Comparison of ENCODE assay signal across 15 cellular contexts in the genomic region with DNA sequence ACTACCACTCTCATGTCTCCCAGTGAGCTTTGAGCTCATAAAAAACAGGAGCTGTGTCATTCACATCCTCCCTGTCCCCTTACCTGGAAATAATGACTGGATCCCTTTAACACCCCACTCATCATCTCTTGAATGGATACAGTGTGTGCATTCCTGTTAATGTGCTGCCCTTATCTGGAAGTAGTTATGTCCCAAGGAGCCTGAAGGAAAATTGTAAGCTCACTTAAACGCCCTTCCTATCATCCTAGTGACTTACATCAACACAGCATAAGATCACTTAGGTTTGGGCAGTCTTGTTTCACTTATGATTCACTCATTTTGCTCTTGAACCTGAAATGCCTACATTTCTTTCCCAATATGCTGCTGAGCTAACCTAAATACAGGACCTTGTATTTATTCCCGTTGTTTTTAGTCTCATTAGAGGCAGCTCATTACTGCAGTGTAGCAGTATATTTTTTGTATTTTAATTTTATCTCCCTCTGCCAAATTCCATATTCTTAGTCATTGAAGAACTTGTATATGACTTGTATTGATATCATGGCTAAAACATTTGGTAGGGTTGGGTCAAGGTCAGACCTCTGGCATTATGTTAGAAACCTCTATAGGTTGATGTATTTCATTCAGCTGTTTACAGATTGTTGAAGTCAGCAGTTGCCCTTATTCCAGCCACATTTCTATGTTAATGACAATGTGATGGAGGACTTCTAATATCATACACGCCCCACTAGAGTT.
DNase-seq lines count a peak whose midpoint lies in the region; ATAC-seq, FAIRE-seq and TF ChIP-seq lines count a peak whose summit lies in the region.
"Had no signal": no experiment of that assay in that cellular context is flagged by ENCODE, and none has a peak within 500 bp of the region (broad histone marks: within the 10 kb centered on the region; RNA-seq: fewer than 3 reads in every experiment).

No MANE protein-coding gene starts in this region.

- H3K27me3 ChIP-seq in H1 (replicated peaks in 1 of 4; ENCODE audit: control insufficient read depth in 3 of 4, extremely low read depth in 1 of 4, insufficient read depth in 3 of 4, low read length in 3 of 4) (no peaks in the 10 kb centered on the region), lung (ENCODE audit: control insufficient read depth, insufficient read depth) (no peaks in the 10 kb centered on the region), H7 (ENCODE audit: control insufficient read depth, insufficient read depth, low read length) (no peaks in the 10 kb centered on the region), testis (no peaks in the 10 kb centered on the region)
- H3K27me3 ChIP-seq in CD8-positive, alpha-beta memory T cell (ENCODE audit: insufficient read depth, low read length, poor library complexity, severe bottlenecking): no peaks in the 10 kb centered on the region

- H2AFZ ChIP-seq in H1 (ENCODE audit: low read length): no peak overlapping the region

- ATAC-seq in lung (ENCODE audit: insufficient read depth, low FRiP score): peak; percentile 34
- ATAC-seq: natural killer cell treated with Interleukin-12 subunit alpha and Interleukin-12 subunit beta and Interleukin-15 and Interleukin-18, amount 100 ng/mL, for 72 hours; stimulated activated naive CD8-positive, alpha-beta T cell treated with anti-CD3 and anti-CD28 coated beads, Interleukin-15, amount 100 ng/mL, for 72 hours had no signal

- H3K27ac Mint-ChIP-seq in CD8-positive, alpha-beta memory T cell: peak overlapping the region in 1 of 8 donors; percentile 8
- H3K27ac Mint-ChIP-seq: natural killer cell treated with Interleukin-12 subunit alpha and Interleukin-12 subunit beta and Interleukin-15 and Interleukin-18, amount 100 ng/mL, for 72 hours; stimulated activated naive CD8-positive, alpha-beta T cell treated with anti-CD3 and anti-CD28 coated beads, Interleukin-15, amount 100 ng/mL, for 72 hours had no signal

- H3K4me2 ChIP-seq in H1 (ENCODE audit: insufficient read depth in 1 of 2, low read depth in 2 of 2, low read length in 2 of 2): no peak overlapping the region

- 0 out of 2 replicates have a peak overlapping the region, but pooled peaks have one; percentile 28 for H2AK5ac ChIP-seq in H1 (ENCODE audit: low read depth, low read length)

- peaks cover 0 to 5% of the 10 kb centered on the region in 2 experiments for H4K20me1 ChIP-seq in H1 (replicated peaks in 1 of 2; ENCODE audit: control insufficient read depth in 1 of 2, insufficient read depth in 2 of 2, low read length in 2 of 2)

- no peaks in the 10 kb centered on the region for H3K9me3 ChIP-seq in H1 (ENCODE audit: insufficient read depth in 2 of 2, low read depth in 1 of 2, low read length in 1 of 2)
- no peaks in the 10 kb centered on the region for H3K9me3 ChIP-seq in lung (ENCODE audit: control insufficient read depth in 2 of 2, insufficient read depth in 1 of 2, low read length in 1 of 2)
- no peaks in the 10 kb centered on the region for H3K9me3 ChIP-seq in testis
- no peaks in the 10 kb centered on the region for H3K9me3 ChIP-seq in CD8-positive, alpha-beta memory T cell (ENCODE audit: low read length)

- no peaks in the 10 kb centered on the region for H3K27me3 Mint-ChIP-seq in CD8-positive, alpha-beta memory T cell
- H3K27me3 Mint-ChIP-seq: natural killer cell treated with Interleukin-12 subunit alpha and Interleukin-12 subunit beta and Interleukin-15 and Interleukin-18, amount 100 ng/mL, for 72 hours; stimulated activated naive CD8-positive, alpha-beta T cell treated with anti-CD3 and anti-CD28 coated beads, Interleukin-15, amount 100 ng/mL, for 72 hours had no signal

- H2BK12ac ChIP-seq in H1 (ENCODE audit: low read depth, low read length): no peak overlapping the region

- H3K27ac ChIP-seq in H1 (ENCODE audit: low read depth, low read length) (no peak overlapping the region), lung (ENCODE audit: low read depth in 1 of 2, low read length in 1 of 2) (no peak overlapping the region), testis (no peak overlapping the region)
- H3K27ac ChIP-seq in CD8-positive, alpha-beta memory T cell (ENCODE audit: low read depth, low read length): no peak overlapping the region
- H3K27ac ChIP-seq: coronary artery had no signal

- TF ChIP-seq RAD21 in H1 (IDR thresholded peaks at IDR 0.05 in 1 of 2, conservative IDR thresholded peaks at IDR 0.05 in 1 of 2; ENCODE audit: low read depth in 2 of 2, low read length in 2 of 2): no peak

- no peak overlapping the region for H3K18ac ChIP-seq in H1 (ENCODE audit: extremely low read depth, low read length)

- 91% methylated on average over 3 of the region's 3 CpGs; no CpG with 5 or more reads in 1 of the 2 experiments for WGBS in H1 (ENCODE audit: extremely low coverage in 1 of 2, insufficient coverage in 1 of 2, insufficient read length in 1 of 2, insufficient replicate concordance in 2 of 2, low coverage in 1 of 2, low lambda C conversion rate in 2 of 2, missing lambda C conversion rate in 1 of 2), 2 experiments
- 72 to 89% methylated on average over 3 of the region's 3 CpGs for WGBS in lung, 2 donors
- 49 to 54% methylated on average over 3 of the region's 3 CpGs for WGBS in testis, 2 donors

- CTCF ChIA-PET in H1 (lab: Charles Lee; ENCODE audit: partially characterized antibody): interaction anchor here (0.6 to 2.6 kb wide), 13 partner anchors 11 to 489 kb away, joined by 3 to 8 read pairs (median 4); no protein-coding TSS in a partner anchor
- CTCF ChIA-PET in CD8-positive, alpha-beta memory T cell (lab: Charles Lee): interaction anchor here (0.7 to 0.9 kb wide), 2 partner anchors 11 to 14 kb away, joined by 3 read pairs; no protein-coding TSS in a partner anchor

- H3K9me3 Mint-ChIP-seq in CD8-positive, alpha-beta memory T cell: no peaks in the 10 kb centered on the region
- H3K9me3 Mint-ChIP-seq: natural killer cell treated with Interleukin-12 subunit alpha and Interleukin-12 subunit beta and Interleukin-15 and Interleukin-18, amount 100 ng/mL, for 72 hours; stimulated activated naive CD8-positive, alpha-beta T cell treated with anti-CD3 and anti-CD28 coated beads, Interleukin-15, amount 100 ng/mL, for 72 hours had no signal

- peak overlapping the region; percentile 42 for H3K14ac ChIP-seq in H1 (ENCODE audit: insufficient read length)

- no peak overlapping the region for H3K9ac ChIP-seq in H1 (replicated peaks in 1 of 4; ENCODE audit: extremely low read depth in 1 of 4, low read depth in 3 of 4, low read length in 3 of 4)

- no peak overlapping the region for H2BK20ac ChIP-seq in H1 (ENCODE audit: low read length)

- H4K8ac ChIP-seq in H1 (ENCODE audit: extremely low read depth, insufficient read depth, low read length): no peak overlapping the region

- TF ChIP-seq POLR2A in H1 (IDR thresholded peaks at IDR 0.05; ENCODE audit: control extremely low read depth in 1 of 2, low read depth in 2 of 2, low read length in 2 of 2) (no peak), testis (IDR thresholded peaks at IDR 0.05) (no peak)

- no peaks in the 10 kb centered on the region for H3K23me2 ChIP-seq in H1 (ENCODE audit: low read depth, low read length)

- peaks cover 0 to 6% (median 3%) of the 10 kb centered on the region in 3 donors for H3K36me3 Mint-ChIP-seq in CD8-positive, alpha-beta memory T cell
- H3K36me3 Mint-ChIP-seq: natural killer cell treated with Interleukin-12 subunit alpha and Interleukin-12 subunit beta and Interleukin-15 and Interleukin-18, amount 100 ng/mL, for 72 hours had no signal

- H2BK15ac ChIP-seq in H1 (ENCODE audit: low read length): no peak overlapping the region

- H2BK5ac ChIP-seq in H1 (ENCODE audit: low read depth, low read length): no peak overlapping the region

- H3K4me1 Mint-ChIP-seq in CD8-positive, alpha-beta memory T cell: no peaks in the 10 kb centered on the region
- H3K4me1 Mint-ChIP-seq: stimulated activated naive CD8-positive, alpha-beta T cell treated with anti-CD3 and anti-CD28 coated beads, Interleukin-15, amount 100 ng/mL, for 72 hours had no signal

- no peak overlapping the region for H3K4me3 Mint-ChIP-seq in CD8-positive, alpha-beta memory T cell
- H3K4me3 Mint-ChIP-seq: natural killer cell treated with Interleukin-12 subunit alpha and Interleukin-12 subunit beta and Interleukin-15 and Interleukin-18, amount 100 ng/mL, for 72 hours; stimulated activated naive CD8-positive, alpha-beta T cell treated with anti-CD3 and anti-CD28 coated beads, Interleukin-15, amount 100 ng/mL, for 72 hours had no signal

- peak; percentile 70 for DNase-seq in AG10803 (ENCODE audit: low read depth)
- peak; percentile 56 for DNase-seq in HS-5 (ENCODE audit: low read depth)
- DNase-seq in H1 (ENCODE audit: low read depth in 1 of 2, low spot score in 2 of 2): no peak
- DNase-seq in lung (ENCODE audit: low spot score): no peak
- no peak for DNase-seq in H7
- DNase-seq in NCI-H748 treated with DMSO at 0.1 percent for 48 hours (lab: John Stamatoyannopoulos, UW): no peak
- no peak for DNase-seq in testis
- no peak for DNase-seq in CD8-positive, alpha-beta memory T cell
- DNase-seq: activated naive CD4-positive, alpha-beta T cell treated with anti-CD3 and anti-CD28 coated beads, Interleukin-2, amount 50 U/mL, for 16 hours; COR-L47; NCI-H1092; Right ventricle myocardium superior; stimulated activated naive CD8-positive, alpha-beta T cell treated with anti-CD3 and anti-CD28 coated beads, Interleukin-15, amount 100 ng/mL, for 72 hours had no signal

- H2BK120ac ChIP-seq in H1 (replicated peaks; ENCODE audit: low read depth, low read length): no peak overlapping the region

- no peak overlapping the region for H3K56ac ChIP-seq in H1 (replicated peaks; ENCODE audit: insufficient read length, low read depth, low read length)

- H3K4me1 ChIP-seq in H1 (replicated peaks in 1 of 4; ENCODE audit: control insufficient read depth in 3 of 4, insufficient read depth in 4 of 4, low read length in 3 of 4): no peaks in the 10 kb centered on the region; a peak in 1 of 7 replicates
- H3K4me1 ChIP-seq in lung (ENCODE audit: control insufficient read depth in 2 of 2, insufficient read depth in 2 of 2, low read length in 2 of 2): peaks cover 0 to 12% of the 10 kb centered on the region in 2 donors
- H3K4me1 ChIP-seq in testis: no peaks in the 10 kb centered on the region
- no peaks in the 10 kb centered on the region for H3K4me1 ChIP-seq in CD8-positive, alpha-beta memory T cell (ENCODE audit: insufficient read depth, low read length)

- H3K36me3 ChIP-seq in H1 (ENCODE audit: control insufficient read depth in 2 of 4, insufficient read depth in 4 of 4, low read length in 3 of 4) (peaks cover 0 to 3% (median 0%) of the 10 kb centered on the region in 4 experiments; a peak in 1 of 8 replicates), lung (ENCODE audit: control insufficient read depth in 2 of 2, insufficient read depth in 2 of 2, low read length in 2 of 2) (peaks cover 0 to 2% of the 10 kb centered on the region in 2 donors), H7 (replicated peaks; ENCODE audit: control insufficient read depth, insufficient read depth, low read length) (no peaks in the 10 kb centered on the region), testis (ENCODE audit: low read depth, missing control alignments) (no peaks in the 10 kb centered on the region)
- no peaks in the 10 kb centered on the region for H3K36me3 ChIP-seq in CD8-positive, alpha-beta memory T cell (ENCODE audit: insufficient read depth, low read length)

- H3K23ac ChIP-seq in H1 (ENCODE audit: insufficient read length): no peak overlapping the region

- intact Hi-C loops in testis (cut with DNase I; ENCODE audit: low total_unique reads): no loop called here

- POLR2A ChIA-PET in H1 (lab: Charles Lee; ENCODE audit: partially characterized antibody): interaction anchor here (1.2 kb wide), 1 partner anchor 16 kb away, joined by 3 read pairs; no protein-coding TSS in a partner anchor
- POLR2A ChIA-PET in CD8-positive, alpha-beta memory T cell (lab: Charles Lee): interaction anchor here (0.5 kb wide), 1 partner anchor 368 kb away, joined by 3 read pairs; no protein-coding TSS in a partner anchor

- H4K91ac ChIP-seq in H1 (replicated peaks; ENCODE audit: insufficient read length, low read length): no peak overlapping the region

- no peak for FAIRE-seq in H1 (lab: Jason Lieb, UNC)

- H4K5ac ChIP-seq in H1 (ENCODE audit: insufficient read length, low read depth, low read length): no peak overlapping the region

- H3K79me2 ChIP-seq in H1 (ENCODE audit: control insufficient read depth in 1 of 2, insufficient read depth in 2 of 2, low read length in 2 of 2): peaks cover 2 to 14% of the 10 kb centered on the region in 2 experiments; a peak in 1 of 4 replicates

- TF ChIP-seq CTCF in AG10803 (conservative IDR thresholded peaks at IDR 0.05; ENCODE audit: low read length): no peak
- TF ChIP-seq CTCF in H1 (IDR thresholded peaks at IDR 0.05; ENCODE audit: control extremely low read depth in 1 of 3, insufficient read depth in 1 of 3, low read depth in 1 of 3, low read length in 3 of 3): no peak
- TF ChIP-seq CTCF in lung (IDR thresholded peaks at IDR 0.05; ENCODE audit: control extremely low read depth, extremely low read depth): no peak
- TF ChIP-seq CTCF in testis (IDR thresholded peaks at IDR 0.05): no peak

- no peak overlapping the region for H3K4me3 ChIP-seq in AG10803 (ENCODE audit: low read length)
- H3K4me3 ChIP-seq in H1 (ENCODE audit: extremely low read depth in 1 of 4, insufficient read depth in 2 of 4, low read depth in 3 of 4, low read length in 4 of 4): no peak overlapping the region
- H3K4me3 ChIP-seq in lung: no peak overlapping the region
- H3K4me3 ChIP-seq in H7 (ENCODE audit: insufficient read depth, low read depth, low read length): no peak overlapping the region
- H3K4me3 ChIP-seq in testis: no peak overlapping the region
- H3K4me3 ChIP-seq in CD8-positive, alpha-beta memory T cell (ENCODE audit: low read length): no peak overlapping the region
- H3K4me3 ChIP-seq: coronary artery had no signal

- TF ChIP-seq EP300 in H1 (IDR thresholded peaks at IDR 0.05; ENCODE audit: borderline replicate concordance in 1 of 2, low read depth in 2 of 2, low read length in 2 of 2): no peak

- no peaks in the 10 kb centered on the region for H3K79me1 ChIP-seq in H1 (ENCODE audit: low read depth, low read length)

- no peak overlapping the region for H3K4ac ChIP-seq in H1 (replicated peaks; ENCODE audit: insufficient read length, low read depth, low read length)

Comparison
In these comparisons a context has a peak if more than half of its experiments do, and no peak if none do; other contexts are left out.
1. DNase-seq: peak in AG10803 (single experiment) and HS-5 (single experiment); none in H1 (0 of 2), lung (single experiment), H7 (single experiment), NCI-H748 treated with DMSO at 0.1 percent for 48 hours (single experiment), testis (single experiment) and CD8-positive, alpha-beta memory T cell (0 of 5).